Comparison of ENCODE assay signal across 11 cellular contexts in genomic region chr9:95049761-95050160, GRCh38.
DNase-seq lines count a peak whose midpoint lies in the region; ATAC-seq, FAIRE-seq and TF ChIP-seq lines count a peak whose summit lies in the region.
"Had no signal": no experiment of that assay in that cellular context is flagged by ENCODE, and none has a peak within 500 bp of the region (broad histone marks: within the 10 kb centered on the region; RNA-seq: fewer than 3 reads in every experiment).

No MANE protein-coding gene starts in this region.

- ATAC-seq in omental fat pad (ENCODE audit: low FRiP score) (no peak), GM18858 (IDR thresholded peaks at IDR 0.05; ENCODE audit: unreplicated experiment) (no peak)

- H3K4me1 Mint-ChIP-seq in HFFc6 (ENCODE audit: low read depth), result peaks cover 59% of the 10 kb centered on the region
- peaks cover 40% of the 10 kb centered on the region for H3K4me1 Mint-ChIP-seq in astrocyte (ENCODE audit: low read depth, unreplicated experiment)
- peaks cover 10% of the 10 kb centered on the region for H3K4me1 Mint-ChIP-seq in activated T-cell treated with anti-CD3 and anti-CD28 coated beads, Interleukin-2, amount 50 U/mL, for 24 hours (ENCODE audit: low read depth)

- 42 to 53% (median 51%) methylated on average over 6 of the region's 6 CpGs for WGBS in small intestine, 3 donors

- no peak for TF ChIP-seq CTCF in HFFc6 (IDR thresholded peaks at IDR 0.05)
- no peak for TF ChIP-seq CTCF in astrocyte (IDR thresholded peaks at IDR 0.05; ENCODE audit: insufficient read depth, low read depth, low read length)
- no peak for TF ChIP-seq CTCF in kidney (IDR thresholded peaks at IDR 0.05; ENCODE audit: borderline replicate concordance, extremely low read depth, insufficient read depth)
- no peak for TF ChIP-seq CTCF in omental fat pad (IDR thresholded peaks at IDR 0.05)

- no peak overlapping the region for H2AFZ ChIP-seq in astrocyte (ENCODE audit: low read depth, low read length)

- H3K27me3 Mint-ChIP-seq in HFFc6 (ENCODE audit: insufficient read depth) (peaks cover 3% of the 10 kb centered on the region; the same call in 1 of the 2 replicates), astrocyte (ENCODE audit: low read depth, unreplicated experiment) (no peaks in the 10 kb centered on the region)
- H3K27me3 Mint-ChIP-seq in activated T-cell treated with anti-CD3 and anti-CD28 coated beads, Interleukin-2, amount 50 U/mL, for 24 hours, result peaks cover 29% of the 10 kb centered on the region

- H3K4me2 ChIP-seq in astrocyte (ENCODE audit: low read length), result peak overlapping the region; percentile 94

- H3K4me3 Mint-ChIP-seq in HFFc6 (peak overlapping the region; percentile 73), astrocyte (ENCODE audit: unreplicated experiment) (peak overlapping the region; percentile 91)
- no peak overlapping the region for H3K4me3 Mint-ChIP-seq in activated T-cell treated with anti-CD3 and anti-CD28 coated beads, Interleukin-2, amount 50 U/mL, for 24 hours

- H3K4me1 ChIP-seq in astrocyte (ENCODE audit: insufficient read depth, low read length) (peaks cover 22% of the 10 kb centered on the region), kidney (ENCODE audit: control insufficient read depth in 1 of 2, insufficient read depth in 1 of 2, low read depth in 1 of 2, low read length in 2 of 2) (peaks cover 13 to 15% of the 10 kb centered on the region in 2 donors), small intestine (ENCODE audit: control insufficient read depth in 2 of 2, insufficient read depth in 1 of 2, low read depth in 1 of 2, low read length in 1 of 2) (no peaks in the 10 kb centered on the region)

- H3K36me3 Mint-ChIP-seq in HFFc6 (ENCODE audit: low read depth), result peaks cover 35% of the 10 kb centered on the region
- peaks cover 20% of the 10 kb centered on the region for H3K36me3 Mint-ChIP-seq in astrocyte (ENCODE audit: low read depth, unreplicated experiment)
- H3K36me3 Mint-ChIP-seq in activated T-cell treated with anti-CD3 and anti-CD28 coated beads, Interleukin-2, amount 50 U/mL, for 24 hours (ENCODE audit: low read depth), result no peaks in the 10 kb centered on the region

- no peak overlapping the region for H3K27ac ChIP-seq in astrocyte (ENCODE audit: low read depth, low read length)
- peak overlapping the region; percentile 64 to 66 for H3K27ac ChIP-seq in kidney (ENCODE audit: low read depth in 2 of 2, low read length in 2 of 2)
- H3K27ac ChIP-seq in small intestine (ENCODE audit: low read depth in 1 of 2, low read length in 1 of 2), result peak overlapping the region; percentile 55 to 71

- intact Hi-C loops in kidney (cut with DNase I), result no loop called here

- H3K27me3 ChIP-seq in astrocyte (ENCODE audit: insufficient read depth, low read length) (no peaks in the 10 kb centered on the region), small intestine (ENCODE audit: control insufficient read depth in 2 of 2, insufficient read depth in 2 of 2, low read length in 2 of 2) (no peaks in the 10 kb centered on the region)

- H3K9me3 Mint-ChIP-seq in HFFc6 (no peaks in the 10 kb centered on the region), astrocyte (ENCODE audit: unreplicated experiment) (no peaks in the 10 kb centered on the region)
- H3K9me3 Mint-ChIP-seq in activated T-cell treated with anti-CD3 and anti-CD28 coated beads, Interleukin-2, amount 50 U/mL, for 24 hours, result no peaks in the 10 kb centered on the region

- peak overlapping the region; percentile 66 for H3K4me3 ChIP-seq in astrocyte (ENCODE audit: insufficient read depth, low read depth, low read length)
- H3K4me3 ChIP-seq in kidney (ENCODE audit: low read length in 2 of 2), result peak overlapping the region; percentile 61 to 79
- H3K4me3 ChIP-seq in small intestine (ENCODE audit: low read depth in 1 of 2, low read length in 2 of 2), result peak overlapping the region in 1 of 2 donors; percentile 20

- H3K79me2 ChIP-seq in astrocyte (ENCODE audit: insufficient read depth, low read length), result peaks cover 96% of the 10 kb centered on the region

- peak overlapping the region; percentile 6; the same call in 1 of the 2 replicates for H3K27ac Mint-ChIP-seq in HFFc6
- peak overlapping the region; percentile 41 for H3K27ac Mint-ChIP-seq in astrocyte (ENCODE audit: unreplicated experiment)
- H3K27ac Mint-ChIP-seq in activated T-cell treated with anti-CD3 and anti-CD28 coated beads, Interleukin-2, amount 50 U/mL, for 24 hours, result no peak overlapping the region
- H3K27ac Mint-ChIP-seq: naive B cell had no signal

- peak overlapping the region; percentile 85 for H3K9ac ChIP-seq in astrocyte (ENCODE audit: low read length)
- peak overlapping the region; percentile 4 to 74 for H3K9ac ChIP-seq in kidney (ENCODE audit: low read length in 2 of 2)

- H3K9me3 ChIP-seq in astrocyte (ENCODE audit: insufficient read depth, low read depth, low read length) (no peaks in the 10 kb centered on the region), kidney (ENCODE audit: control insufficient read depth in 1 of 2, low read length in 2 of 2) (no peaks in the 10 kb centered on the region), small intestine (ENCODE audit: control insufficient read depth, low read depth) (no peaks in the 10 kb centered on the region)

- DNase-seq in HFFc6, result no peak
- no peak for DNase-seq in astrocyte (ENCODE audit: low read depth)
- DNase-seq in kidney, result no peak
- no peak for DNase-seq in small intestine
- no peak for DNase-seq in activated CD8-positive, alpha-beta memory T cell treated with anti-CD3 and anti-CD28 coated beads for 24 hours
- DNase-seq in activated T-cell treated with anti-CD3 and anti-CD28 coated beads, Interleukin-2, amount 50 U/mL, for 24 hours, result no peak
- DNase-seq in omental fat pad (ENCODE audit: low spot score), result no peak
- DNase-seq: activated CD8-positive, alpha-beta memory T cell treated with anti-CD3 and anti-CD28 coated beads, Interleukin-2, amount 50 U/mL, for 4 hours; effector memory CD4-positive, alpha-beta T cell; naive B cell had no signal

- peaks cover 68% of the 10 kb centered on the region for H4K20me1 ChIP-seq in astrocyte (ENCODE audit: insufficient read depth, low read length)

- peak; percentile 71 for FAIRE-seq in astrocyte (lab: Jason Lieb, UNC)
- no peak for FAIRE-seq in kidney (lab: Jason Lieb, UNC)
- FAIRE-seq in small intestine (lab: Jason Lieb, UNC), result no peak

- peaks cover 10% of the 10 kb centered on the region for H3K36me3 ChIP-seq in astrocyte (ENCODE audit: insufficient read depth, low read length)
- H3K36me3 ChIP-seq in kidney (ENCODE audit: control insufficient read depth in 1 of 2, insufficient read depth in 2 of 2, low read length in 2 of 2), result peaks cover 0 to 1% of the 10 kb centered on the region in 2 donors
- no peaks in the 10 kb centered on the region for H3K36me3 ChIP-seq in small intestine (ENCODE audit: control insufficient read depth in 2 of 2, insufficient read depth in 2 of 2, low read length in 2 of 2)
